17 cellular contexts compared by ENCODE assay signal in the genomic region with DNA sequence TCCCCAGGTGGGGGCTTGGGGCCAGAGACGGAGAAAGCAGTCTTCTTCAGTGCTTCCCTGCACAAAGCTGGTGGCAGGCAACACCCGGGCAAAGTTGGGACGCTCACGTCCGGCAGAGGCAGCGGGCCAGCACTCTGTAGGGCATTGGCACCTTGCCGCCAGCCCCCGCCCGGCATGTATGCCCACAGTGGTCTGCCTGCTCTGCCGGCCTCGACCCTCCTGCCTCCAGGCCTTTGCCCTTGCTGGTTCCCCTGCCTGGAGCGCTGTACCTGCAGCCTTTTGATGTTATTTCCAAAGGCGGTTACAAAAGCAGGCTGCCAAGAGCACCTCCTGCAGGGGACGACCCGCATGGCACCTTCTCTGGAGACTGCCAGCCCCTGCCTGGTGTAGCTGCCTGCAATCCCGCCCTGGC. TPM values are rescaled to one million over a fixed set of nuclear protein-coding genes. Genes with fewer than 3 reads are reported as not detected.
DNase-seq lines count a peak whose midpoint lies in the region; ATAC-seq and TF ChIP-seq lines count a peak whose summit lies in the region.
"Had no signal": no experiment of that assay in that cellular context is flagged by ENCODE, and none has a peak within 500 bp of the region (broad histone marks: within the 10 kb centered on the region; RNA-seq: fewer than 3 reads in every experiment).

No MANE protein-coding gene starts in this region.

- H3K36me3 Mint-ChIP-seq in type B pancreatic cell (no peaks in the 10 kb centered on the region), Calu3 (ENCODE audit: insufficient read depth, unreplicated experiment) (no peaks in the 10 kb centered on the region)

- H3K27me3 ChIP-seq in cardiac muscle cell (no peaks in the 10 kb centered on the region), right cardiac atrium (ENCODE audit: control insufficient read depth, insufficient read depth) (no peaks in the 10 kb centered on the region)

- H3K4me3 ChIP-seq in cardiac muscle cell (no peak overlapping the region), right cardiac atrium (ENCODE audit: low read length) (no peak overlapping the region)
- H3K4me3 ChIP-seq: SK-N-MC had no signal

- intact Hi-C loops in cardiac septum (cut with DNase I) (no loop called here), right cardiac atrium (cut with DNase I) (no loop called here), Calu3 (cut with micrococcal nuclease; ENCODE audit: unreplicated experiment) (no loop called here)

- no peak overlapping the region for H3K27ac Mint-ChIP-seq in type B pancreatic cell
- H3K27ac Mint-ChIP-seq in Calu3 (ENCODE audit: unreplicated experiment) = no peak overlapping the region

- H3K4me3 Mint-ChIP-seq in type B pancreatic cell = no peak overlapping the region
- no peak overlapping the region for H3K4me3 Mint-ChIP-seq in Calu3 (ENCODE audit: low read depth, unreplicated experiment)

- H3K9me3 Mint-ChIP-seq in type B pancreatic cell (peaks cover under 1% of the 10 kb centered on the region), Calu3 (ENCODE audit: low read depth, unreplicated experiment) (no peaks in the 10 kb centered on the region)

- H3K4me1 ChIP-seq in cardiac muscle cell (ENCODE audit: low read depth) = no peaks in the 10 kb centered on the region
- H3K4me1 ChIP-seq in right cardiac atrium (ENCODE audit: control insufficient read depth, insufficient read depth, low read length) = peaks cover 3% of the 10 kb centered on the region

- no peaks in the 10 kb centered on the region for H3K36me3 ChIP-seq in cardiac muscle cell

- H3K4me1 Mint-ChIP-seq in type B pancreatic cell (ENCODE audit: unreplicated experiment) (peaks cover 29% of the 10 kb centered on the region), Calu3 (ENCODE audit: low read depth, unreplicated experiment) (peaks cover 8% of the 10 kb centered on the region)

- WGBS in right cardiac atrium = 86% methylated on average over 16 of the region's 16 CpGs

- BruUV-seq in Calu3 (replicated peaks; lab: Mats Ljungman, UMichigan) = no TSS peak

- no peak overlapping the region for H3K27ac ChIP-seq in cardiac muscle cell
- H3K27ac ChIP-seq in VCaP = no peak overlapping the region
- no peak overlapping the region for H3K27ac ChIP-seq in right cardiac atrium (ENCODE audit: low read length)
- H3K27ac ChIP-seq: SK-N-MC had no signal

- H3K9me3 ChIP-seq in cardiac muscle cell (ENCODE audit: low read depth) = no peaks in the 10 kb centered on the region
- no peaks in the 10 kb centered on the region for H3K9me3 ChIP-seq in right cardiac atrium (ENCODE audit: control insufficient read depth, low read length)

- CTCF ChIA-PET in Calu3 (lab: Charles Lee) = no interaction called here

- no peaks in the 10 kb centered on the region for H3K27me3 Mint-ChIP-seq in type B pancreatic cell
- peaks cover 69% of the 10 kb centered on the region for H3K27me3 Mint-ChIP-seq in Calu3 (ENCODE audit: unreplicated experiment)

- DNase-seq in cardiac muscle cell (ENCODE audit: low read depth in 1 of 2, low spot score in 1 of 2) = no peak
- DNase-seq in cardiac septum (ENCODE audit: low spot score) = no peak
- peak in 2 of 3 donors; percentile 41 to 47 for DNase-seq in right cardiac atrium
- no peak for DNase-seq in type B pancreatic cell (ENCODE audit: extremely low spot score, unreplicated experiment)
- DNase-seq in Calu3 = no peak
- no peak for DNase-seq in activated effector memory CD4-positive, alpha-beta T cell treated with anti-CD3 and anti-CD28 coated beads, Interleukin-2, amount 50 U/mL, for 16 hours
- no peak for DNase-seq in NCI-H748 (lab: John Stamatoyannopoulos, UW; ENCODE audit: unreplicated experiment)
- DNase-seq: activated T-cell treated with anti-CD3 and anti-CD28 coated beads, Interleukin-2, amount 50 U/mL, for 1 hour; anterior cingulate cortex; hippocampal formation; Kasumi-1; NCI-H1694; NCI-H774; stimulated activated CD4-positive, alpha-beta T cell treated with anti-CD3 and anti-CD28 coated beads, Interleukin-4, amount 100 ng/mL, for 4 hours; stimulated activated naive CD8-positive, alpha-beta T cell treated with anti-CD3 and anti-CD28 coated beads, Interleukin-15, Interleukin-2, amounts not matched to agents 100 U/mL and 50 U/mL, for 24 hours had no signal

- ATAC-seq in right cardiac atrium = no peak
- ATAC-seq: stimulated activated naive CD8-positive, alpha-beta T cell treated with anti-CD3 and anti-CD28 coated beads, Interleukin-15, Interleukin-2, amounts not matched to agents 100 U/mL and 50 U/mL, for 24 hours had no signal

- peak; percentile 17 for TF ChIP-seq CTCF in cardiac muscle cell (IDR thresholded peaks at IDR 0.05; ENCODE audit: low read depth, low read length)
- TF ChIP-seq CTCF in VCaP (conservative IDR thresholded peaks at IDR 0.05) = peak; percentile 18; the same call in 1 of the 2 replicates
- TF ChIP-seq CTCF in type B pancreatic cell (conservative IDR thresholded peaks at IDR 0.05) = peak; percentile 48
- TF ChIP-seq CTCF in Calu3 (IDR thresholded peaks at IDR 0.05; ENCODE audit: unreplicated experiment) = no peak

RNA-seq across cellular contexts. Expression of a gene that starts 56.5 kb away (rescaled TPM):
- total RNA-seq in cardiac muscle cell = 2.5 and 2.8 TPM in 2 replicates
- polyA plus RNA-seq in cardiac muscle cell = 0.40 and 0.80 TPM in 2 replicates
- 0.70 TPM for total RNA-seq in cardiac septum
- 1 to 10 TPM; 1.0 to 5.8 (median 1.3) TPM for total RNA-seq in right cardiac atrium
- polyA plus RNA-seq in right cardiac atrium = 1.3 TPM
- total RNA-seq in type B pancreatic cell (ENCODE audit: low replicate concordance) = 2.3 and 2.8 TPM in 2 replicates
- not detected in 2 replicates for total RNA-seq in Calu3 (2022)

Comparison
In these comparisons a context has a peak if more than half of its experiments do, and no peak if none do; other contexts are left out.
1. DNase-seq: peak in right cardiac atrium (2 of 3); none in cardiac muscle cell (0 of 2), cardiac septum (single experiment), type B pancreatic cell (single experiment), Calu3 (single experiment), activated effector memory CD4-positive, alpha-beta T cell treated with anti-CD3 and anti-CD28 coated beads, Interleukin-2, amount 50 U/mL, for 16 hours (single experiment) and NCI-H748 (single experiment).